7 cellular contexts compared by ENCODE assay signal in the genomic region with DNA sequence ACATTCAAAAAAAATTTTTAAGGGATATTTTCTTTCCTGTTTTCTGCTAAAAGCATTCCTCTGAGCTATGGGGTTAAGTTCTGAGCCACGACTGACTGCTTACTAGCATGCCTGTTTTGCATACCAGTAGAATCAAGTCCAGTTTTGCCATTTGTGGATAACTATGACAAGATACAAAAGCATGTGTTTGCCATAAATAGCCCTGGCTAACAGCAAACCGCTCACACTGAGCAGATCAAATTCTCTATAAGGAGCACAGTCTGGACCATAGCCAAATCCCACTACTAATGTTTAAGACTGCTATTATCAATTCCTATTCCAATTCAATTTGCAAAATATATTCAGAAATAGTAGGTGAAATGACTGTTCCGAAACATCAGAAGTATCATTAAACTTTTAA. TPM values are rescaled to one million over a fixed set of nuclear protein-coding genes. Genes with fewer than 3 reads are reported as not detected.
DNase-seq lines count a peak whose midpoint lies in the region; ATAC-seq, FAIRE-seq and TF ChIP-seq lines count a peak whose summit lies in the region.

No MANE protein-coding gene starts in this region.

- CTCF ChIA-PET in WTC11 (lab: Charles Lee), result interaction anchor here (0.8 to 5.4 kb wide), 2 partner anchors 11 to 18 kb away, joined by 3 to 35 read pairs; no protein-coding TSS in a partner anchor

- POLR2A ChIA-PET in WTC11 (lab: Charles Lee), result no interaction called here

- H3K79me2 ChIP-seq in astrocyte (ENCODE audit: insufficient read depth, low read length), result peaks cover 37% of the 10 kb centered on the region

- H3K4me3 ChIP-seq in astrocyte (ENCODE audit: insufficient read depth, low read depth, low read length) (peak overlapping the region; percentile 7), muscle layer of colon (ENCODE audit: low read depth in 1 of 2, low read length in 2 of 2) (peak overlapping the region; percentile 21 to 25)

- no peaks in the 10 kb centered on the region for H3K27me3 Mint-ChIP-seq in astrocyte (ENCODE audit: low read depth, unreplicated experiment)
- peaks cover 14% of the 10 kb centered on the region for H3K27me3 Mint-ChIP-seq in WTC11 (ENCODE audit: low read depth)
- H3K27me3 Mint-ChIP-seq in immature natural killer cell (ENCODE audit: low read depth in 3 of 3), result peaks cover 0 to 3% (median 1%) of the 10 kb centered on the region in 3 donors

- TF ChIP-seq CTCF in astrocyte (IDR thresholded peaks at IDR 0.05; ENCODE audit: insufficient read depth, low read depth, low read length) (no peak), WTC11 (IDR thresholded peaks at IDR 0.05) (no peak)

- H4K20me1 ChIP-seq in astrocyte (ENCODE audit: insufficient read depth, low read length), result no peaks in the 10 kb centered on the region

- H3K27ac Mint-ChIP-seq in astrocyte (ENCODE audit: unreplicated experiment), result peak overlapping the region; percentile 43
- no peak overlapping the region for H3K27ac Mint-ChIP-seq in WTC11
- H3K27ac Mint-ChIP-seq in immature natural killer cell, result no peak overlapping the region

- H3K4me1 ChIP-seq in astrocyte (ENCODE audit: insufficient read depth, low read length) (peaks cover 29% of the 10 kb centered on the region), muscle layer of colon (ENCODE audit: insufficient read depth, low read length) (peaks cover 39% of the 10 kb centered on the region)

- no peak for ATAC-seq in WTC11

- H3K4me1 Mint-ChIP-seq in astrocyte (ENCODE audit: low read depth, unreplicated experiment) (peaks cover 29% of the 10 kb centered on the region), WTC11 (peaks cover 10% of the 10 kb centered on the region), immature natural killer cell (peaks cover 16 to 27% of the 10 kb centered on the region in 2 donors)

- H3K27me3 ChIP-seq in astrocyte (ENCODE audit: insufficient read depth, low read length) (no peaks in the 10 kb centered on the region), muscle layer of colon (ENCODE audit: control insufficient read depth in 1 of 2, insufficient read depth in 2 of 2, low read length in 2 of 2) (no peaks in the 10 kb centered on the region)

- no peak overlapping the region for H2AFZ ChIP-seq in astrocyte (ENCODE audit: low read depth, low read length)

- H3K9ac ChIP-seq in astrocyte (ENCODE audit: low read length) (peak overlapping the region; percentile 40), muscle layer of colon (ENCODE audit: low read length) (no peak overlapping the region)

- peaks cover 21% of the 10 kb centered on the region for H3K36me3 ChIP-seq in astrocyte (ENCODE audit: insufficient read depth, low read length)
- peaks cover 11% of the 10 kb centered on the region for H3K36me3 ChIP-seq in muscle layer of colon (ENCODE audit: insufficient read depth, low read length)

- DNase-seq in GM19240 (ENCODE audit: insufficient read length, low spot score) (peak; percentile 34), HTR-8/SVneo (ENCODE audit: insufficient read length, low spot score) (peak; percentile 66), astrocyte (ENCODE audit: low read depth) (peak; percentile 91), WTC11 (ENCODE audit: low spot score) (no peak), immature natural killer cell (no peak)
- no peak for DNase-seq in activated CD4-positive, alpha-beta T cell treated with anti-CD3 and anti-CD28 coated beads for 1 hour

- no peaks in the 10 kb centered on the region for H3K36me3 Mint-ChIP-seq in astrocyte (ENCODE audit: low read depth, unreplicated experiment)
- peaks cover 11% of the 10 kb centered on the region for H3K36me3 Mint-ChIP-seq in WTC11
- H3K36me3 Mint-ChIP-seq in immature natural killer cell, result peaks cover 0 to 5% (median 0%) of the 10 kb centered on the region in 3 donors

- peak; percentile 69 for FAIRE-seq in HTR-8/SVneo (lab: Jason Lieb, UNC)
- FAIRE-seq in astrocyte (lab: Jason Lieb, UNC), result peak; percentile 32

- H3K4me3 Mint-ChIP-seq in astrocyte (ENCODE audit: unreplicated experiment) (peak overlapping the region; percentile 22), WTC11 (no peak overlapping the region), immature natural killer cell (no peak overlapping the region)

- H3K9me3 Mint-ChIP-seq in astrocyte (ENCODE audit: unreplicated experiment) (no peaks in the 10 kb centered on the region), WTC11 (no peaks in the 10 kb centered on the region), immature natural killer cell (no peaks in the 10 kb centered on the region)

- H3K27ac ChIP-seq in astrocyte (ENCODE audit: low read depth, low read length) (peak overlapping the region; percentile 63), muscle layer of colon (ENCODE audit: low read depth, low read length) (peak overlapping the region; percentile 18)

- H3K9me3 ChIP-seq in astrocyte (ENCODE audit: insufficient read depth, low read depth, low read length), result no peaks in the 10 kb centered on the region
- H3K9me3 ChIP-seq in muscle layer of colon (ENCODE audit: low read length), result no peaks in the 10 kb centered on the region

- peak overlapping the region; percentile 83 for H3K4me2 ChIP-seq in astrocyte (ENCODE audit: low read length)

TF ChIP-seq in WTC11, 78 proteins besides CTCF, POLR2A, EP300 and RAD21:
- TF ChIP-seq ZNF423 (CRISPR knock-in tag; IDR thresholded peaks at IDR 0.05) (no peak), EMX1 (CRISPR knock-in tag; IDR thresholded peaks at IDR 0.05) (no peak), NR1H2 (CRISPR knock-in tag; IDR thresholded peaks at IDR 0.05) (no peak), GTF2I (CRISPR knock-in tag; conservative IDR thresholded peaks at IDR 0.05) (no peak), ATF6 (CRISPR knock-in tag; IDR thresholded peaks at IDR 0.05) (no peak)

RNA-seq across cellular contexts. Expression of gene CFL2, which starts 3.2 kb away (rescaled TPM):
- 103 and 110 TPM in 2 replicates for total RNA-seq in astrocyte
- total RNA-seq in WTC11 (2021), result 13.1 to 20.1 TPM (median 14.7 TPM) in 3 replicates
- 10 to 100 TPM in 2 of 3 donors, 1 to 10 TPM in 1; 9.2 to 16.1 (median 13.2) TPM for polyA plus RNA-seq in immature natural killer cell

Comparison
In these comparisons a context has a peak if more than half of its experiments do, and no peak if none do; other contexts are left out.
1. DNase-seq: peak in GM19240 (single experiment), HTR-8/SVneo (single experiment) and astrocyte (single experiment); none in WTC11 (single experiment), activated CD4-positive, alpha-beta T cell treated with anti-CD3 and anti-CD28 coated beads for 1 hour (single experiment) and immature natural killer cell (0 of 3).